Comparison of ENCODE assay signal across 23 cellular contexts in the genomic region with DNA sequence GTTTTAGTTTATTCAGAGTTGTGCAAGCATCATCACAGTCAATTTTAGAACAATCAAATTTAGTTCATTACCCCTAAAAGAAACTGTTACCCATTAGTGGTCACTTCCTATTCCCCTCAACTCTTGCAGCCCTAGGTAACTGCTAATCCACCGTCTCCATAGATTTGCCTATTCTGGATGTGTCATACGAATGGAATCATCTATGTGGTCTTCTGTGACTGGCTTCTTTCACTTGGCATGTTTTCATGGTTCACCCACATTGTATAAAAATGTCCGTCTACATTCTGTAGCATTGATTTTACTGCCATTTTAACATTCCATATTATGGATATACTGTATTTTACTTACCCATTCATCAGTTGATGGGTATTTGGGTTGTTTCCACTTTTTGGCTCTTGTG.
"Had no signal": no experiment of that assay in that cellular context is flagged by ENCODE, and none has a peak within 500 bp of the region (broad histone marks: within the 10 kb centered on the region; RNA-seq: fewer than 3 reads in every experiment).

No MANE protein-coding gene starts in this region.

- H3K27ac ChIP-seq: epithelial cell of prostate, esophagus muscularis mucosa, gastrocnemius medialis, left ventricle myocardium inferior, neural progenitor cell, ovary, right atrium auricular region, tibial artery, upper lobe of left lung, uterus had no signal

- H3K27me3 Mint-ChIP-seq: dendritic cell treated with granulocyte-macrophage colony-stimulating factor and Interleukin-4, amounts not matched to agents 40 ng/mL and 50 ng/mL, for 4 days; effector memory CD8-positive, alpha-beta T cell; natural killer cell treated with Interleukin-12 subunit alpha and Interleukin-12 subunit beta and Interleukin-15 and Interleukin-18, amount 100 ng/mL, for 72 hours; stimulated activated memory B cell treated with anti-CD40 and anti-IgM and Interleukin-4, amounts not matched to agents 10 μg/mL and 1 μg/mL and 100 μg/mL, for 72 hours; stimulated activated naive CD8-positive, alpha-beta T cell treated with anti-CD3 and anti-CD28 coated beads, Interleukin-15, Interleukin-2, amounts not matched to agents 100 ng/mL and 50 ng/mL, for 24 hours had no signal

- ATAC-seq: effector memory CD8-positive, alpha-beta T cell; gastrocnemius medialis; left cardiac atrium; natural killer cell treated with Interleukin-12 subunit alpha and Interleukin-12 subunit beta and Interleukin-15 and Interleukin-18, amount 100 ng/mL, for 72 hours; stimulated activated memory B cell treated with anti-CD40 and anti-IgM and Interleukin-4, amounts not matched to agents 10 μg/mL and 1 μg/mL and 100 μg/mL, for 72 hours had no signal

- H3K9ac ChIP-seq: neural progenitor cell had no signal

- H2AFZ ChIP-seq: neural progenitor cell had no signal

- H3K36me3 ChIP-seq: esophagus muscularis mucosa, gastrocnemius medialis, left ventricle myocardium inferior, neural progenitor cell, ovary, right atrium auricular region, tibial artery, upper lobe of left lung, uterus had no signal

- H3K27me3 ChIP-seq: esophagus muscularis mucosa, gastrocnemius medialis, neural progenitor cell, ovary, right atrium auricular region, tibial artery, upper lobe of left lung, uterus had no signal

- DNase-seq: effector memory CD8-positive, alpha-beta T cell; gastrocnemius medialis; glutamatergic neuron; left cardiac atrium; left ventricle myocardium inferior; mesenchymal stem cell; midbrain; nucleus accumbens; ovary; stimulated activated CD4-positive, alpha-beta T cell treated with anti-CD3 and anti-CD28 coated beads, Interleukin-4, amount 100 ng/mL, for 24 hours; tibial artery; upper lobe of left lung; uterus had no signal

- H3K27ac Mint-ChIP-seq: effector memory CD8-positive, alpha-beta T cell; natural killer cell treated with Interleukin-12 subunit alpha and Interleukin-12 subunit beta and Interleukin-15 and Interleukin-18, amount 100 ng/mL, for 72 hours; neural progenitor cell; stimulated activated naive CD8-positive, alpha-beta T cell treated with anti-CD3 and anti-CD28 coated beads, Interleukin-15, Interleukin-2, amounts not matched to agents 100 ng/mL and 50 ng/mL, for 24 hours had no signal

- H3K9me3 Mint-ChIP-seq: effector memory CD8-positive, alpha-beta T cell; natural killer cell treated with Interleukin-12 subunit alpha and Interleukin-12 subunit beta and Interleukin-15 and Interleukin-18, amount 100 ng/mL, for 72 hours; stimulated activated naive CD8-positive, alpha-beta T cell treated with anti-CD3 and anti-CD28 coated beads, Interleukin-15, Interleukin-2, amounts not matched to agents 100 ng/mL and 50 ng/mL, for 24 hours had no signal

- H3K4me3 ChIP-seq: esophagus muscularis mucosa, gastrocnemius medialis, left ventricle myocardium inferior, lung, neural progenitor cell, ovary, right atrium auricular region, smooth muscle cell, tibial artery, upper lobe of left lung, uterus had no signal

- H3K4me2 ChIP-seq: neural progenitor cell, smooth muscle cell had no signal

- H3K4me3 Mint-ChIP-seq: dendritic cell treated with granulocyte-macrophage colony-stimulating factor and Interleukin-4, amounts not matched to agents 40 ng/mL and 50 ng/mL, for 4 days; effector memory CD8-positive, alpha-beta T cell; natural killer cell treated with Interleukin-12 subunit alpha and Interleukin-12 subunit beta and Interleukin-15 and Interleukin-18, amount 100 ng/mL, for 72 hours; neural progenitor cell; stimulated activated memory B cell treated with anti-CD40 and anti-IgM and Interleukin-4, amounts not matched to agents 10 μg/mL and 1 μg/mL and 100 μg/mL, for 72 hours; stimulated activated naive CD8-positive, alpha-beta T cell treated with anti-CD3 and anti-CD28 coated beads, Interleukin-15, Interleukin-2, amounts not matched to agents 100 ng/mL and 50 ng/mL, for 24 hours had no signal

- H3K9me3 ChIP-seq: esophagus muscularis mucosa, gastrocnemius medialis, left ventricle myocardium inferior, ovary, right atrium auricular region, tibial artery, upper lobe of left lung, uterus had no signal
